ENCODE assay signal across 17 cellular contexts in the genomic region with DNA sequence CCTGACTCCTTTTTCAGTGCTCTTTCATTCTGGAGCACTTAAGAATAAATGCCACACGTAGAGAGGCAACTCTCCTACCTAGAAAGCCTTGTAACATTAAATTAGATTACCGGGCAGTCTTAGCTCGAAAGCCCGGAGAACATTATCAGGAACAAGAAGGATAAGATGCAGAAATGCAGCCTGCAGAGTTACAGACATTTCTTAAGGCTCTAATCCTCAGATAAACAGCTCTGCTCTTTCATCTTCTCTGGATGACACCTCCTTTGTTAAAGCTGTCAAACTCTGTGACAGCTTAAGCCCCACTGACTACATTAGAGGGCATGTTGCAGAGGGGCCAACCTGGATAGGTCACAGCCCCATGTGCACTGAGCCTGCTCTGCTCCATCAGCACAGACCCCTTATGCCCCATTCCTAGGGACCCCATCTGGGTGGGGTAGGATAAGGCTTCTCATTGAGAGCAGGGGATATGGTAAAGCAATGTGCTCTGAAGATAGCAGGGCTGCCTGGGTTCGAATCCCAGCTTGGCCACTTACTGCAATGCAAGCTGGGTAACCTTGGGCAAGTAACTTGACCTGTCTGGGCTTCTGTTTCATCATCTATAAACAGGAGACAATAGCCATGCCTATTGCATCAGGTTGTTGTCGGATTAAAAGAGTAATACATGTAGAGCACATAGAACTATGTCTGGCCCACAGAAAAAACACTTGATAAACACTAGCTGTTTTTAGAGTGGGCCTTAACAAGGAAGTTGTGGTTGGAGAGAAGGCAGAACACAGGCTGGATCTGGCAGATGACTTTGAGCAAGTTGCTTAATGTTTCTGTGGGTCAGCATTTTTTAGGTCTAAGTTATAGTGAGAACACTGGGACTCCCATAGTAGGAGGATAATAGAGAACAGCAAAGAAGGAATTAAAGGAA.
DNase-seq lines count a peak whose midpoint lies in the region; TF ChIP-seq lines count a peak whose summit lies in the region.
"Had no signal": no experiment of that assay in that cellular context is flagged by ENCODE, and none has a peak within 500 bp of the region (broad histone marks: within the 10 kb centered on the region; RNA-seq: fewer than 3 reads in every experiment).

No MANE protein-coding gene starts in this region.

- no peak overlapping the region for H2AFZ ChIP-seq in neural progenitor cell (replicated peaks)

- H4K20me1 ChIP-seq in neural progenitor cell (ENCODE audit: low read depth) = no peaks in the 10 kb centered on the region

- H3K27ac ChIP-seq in neural progenitor cell (no peak overlapping the region), transverse colon (no peak overlapping the region)
- H3K27ac ChIP-seq: ascending aorta, ovary, thoracic aorta had no signal

- in situ Hi-C loops in transverse colon (cut with MboI; ENCODE audit: low pct_ligation_motif_present in 1 of 4, low pct_unique_long_range_greater_than_20kb in 1 of 4, low sequenced_read_pairs in 3 of 4) = no loop called here

- DNase-seq in GDM1 (lab: John Stamatoyannopoulos, UW) (peak; percentile 2), NOMO-1 (lab: John Stamatoyannopoulos, UW; ENCODE audit: unreplicated experiment in 2 of 2) (peak; percentile 73 to 93), foreskin melanocyte (peak; percentile 3), neural progenitor cell (ENCODE audit: low spot score) (peak; percentile 60), transverse colon (no peak), GM10266 (ENCODE audit: extremely low spot score) (no peak), germinal center (ENCODE audit: low spot score) (no peak)
- DNase-seq in activated T-cell treated with anti-CD3 and anti-CD28 coated beads, Interleukin-2, amount 50 U/mL, for 24 hours = no peak
- DNase-seq: activated CD4-positive, alpha-beta T cell treated with anti-CD3 and anti-CD28 coated beads, Interleukin-2, amount 50 U/mL, for 48 hours; activated gamma-delta T cell; DND-41; HFFc6; NCI-H2029; ovary; T1000 had no signal

- H3K36me3 ChIP-seq in neural progenitor cell = no peaks in the 10 kb centered on the region
- no peaks in the 10 kb centered on the region for H3K36me3 ChIP-seq in transverse colon
- H3K36me3 ChIP-seq: ascending aorta, ovary, thoracic aorta had no signal

- TF ChIP-seq CTCF in neural progenitor cell (IDR thresholded peaks at IDR 0.05) = no peak
- TF ChIP-seq CTCF in transverse colon (IDR thresholded peaks at IDR 0.05) = no peak
- no peak for TF ChIP-seq CTCF in GM10266 (IDR thresholded peaks at IDR 0.05; ENCODE audit: control insufficient read depth, insufficient read depth, low read depth, missing control alignments)

- H3K9me3 Mint-ChIP-seq in neural progenitor cell = peaks cover 16% of the 10 kb centered on the region
- H3K9me3 Mint-ChIP-seq in activated T-cell treated with anti-CD3 and anti-CD28 coated beads, Interleukin-2, amount 50 U/mL, for 24 hours = no peaks in the 10 kb centered on the region

- H3K4me3 ChIP-seq in neural progenitor cell (no peak overlapping the region), transverse colon (no peak overlapping the region)
- H3K4me3 ChIP-seq: ascending aorta, ovary, thoracic aorta had no signal

- peak overlapping the region; percentile 35 for H3K4me2 ChIP-seq in neural progenitor cell

- H3K9me3 ChIP-seq in neural progenitor cell (ENCODE audit: low read depth) (no peaks in the 10 kb centered on the region), transverse colon (no peaks in the 10 kb centered on the region)
- H3K9me3 ChIP-seq: ascending aorta, ovary, thoracic aorta had no signal

- TF ChIP-seq EP300 in transverse colon (IDR thresholded peaks at IDR 0.05; ENCODE audit: low read depth) = no peak

- H3K4me3 Mint-ChIP-seq in neural progenitor cell = no peak overlapping the region
- H3K4me3 Mint-ChIP-seq in activated T-cell treated with anti-CD3 and anti-CD28 coated beads, Interleukin-2, amount 50 U/mL, for 24 hours = no peak overlapping the region
- H3K4me3 Mint-ChIP-seq: HFFc6 had no signal

- peaks cover 16% of the 10 kb centered on the region for H3K4me1 Mint-ChIP-seq in neural progenitor cell
- H3K4me1 Mint-ChIP-seq in activated T-cell treated with anti-CD3 and anti-CD28 coated beads, Interleukin-2, amount 50 U/mL, for 24 hours (ENCODE audit: low read depth) = no peaks in the 10 kb centered on the region

- H3K27me3 Mint-ChIP-seq in neural progenitor cell (ENCODE audit: insufficient read depth, low read depth) = peaks cover 11% of the 10 kb centered on the region
- H3K27me3 Mint-ChIP-seq in activated T-cell treated with anti-CD3 and anti-CD28 coated beads, Interleukin-2, amount 50 U/mL, for 24 hours = peaks cover 38% of the 10 kb centered on the region

- peaks cover 5% of the 10 kb centered on the region for H3F3A ChIP-seq in neural progenitor cell (ENCODE audit: low read depth)

- H3K4me1 ChIP-seq in neural progenitor cell (peaks cover 10% of the 10 kb centered on the region), transverse colon (no peaks in the 10 kb centered on the region)
- H3K4me1 ChIP-seq: ascending aorta had no signal

- H3K36me3 Mint-ChIP-seq in neural progenitor cell = no peaks in the 10 kb centered on the region
- no peaks in the 10 kb centered on the region for H3K36me3 Mint-ChIP-seq in activated T-cell treated with anti-CD3 and anti-CD28 coated beads, Interleukin-2, amount 50 U/mL, for 24 hours (ENCODE audit: low read depth)

- H3K9ac ChIP-seq in neural progenitor cell = no peak overlapping the region

- 60 to 68% methylated on average over 6 of the region's 6 CpGs for WGBS in transverse colon (ENCODE audit: low coverage in 1 of 2), 2 donors

- H3K27ac Mint-ChIP-seq in neural progenitor cell = no peak overlapping the region
- no peak overlapping the region for H3K27ac Mint-ChIP-seq in activated T-cell treated with anti-CD3 and anti-CD28 coated beads, Interleukin-2, amount 50 U/mL, for 24 hours
- H3K27ac Mint-ChIP-seq: HFFc6 had no signal

- peaks cover 5% of the 10 kb centered on the region for H3K27me3 ChIP-seq in neural progenitor cell
- peaks cover 12% of the 10 kb centered on the region for H3K27me3 ChIP-seq in transverse colon
- H3K27me3 ChIP-seq: ascending aorta, ovary had no signal

- no peaks in the 10 kb centered on the region for H3K79me2 ChIP-seq in neural progenitor cell (ENCODE audit: low read depth)

- no peak for TF ChIP-seq POLR2A in transverse colon (IDR thresholded peaks at IDR 0.05)

- intact Hi-C loops in transverse colon (cut with DNase I; ENCODE audit: low total_unique reads) = no loop called here

Comparison
In these comparisons a context has a peak if more than half of its experiments do, and no peak if none do; other contexts are left out.
1. DNase-seq: peak in GDM1 (single experiment), NOMO-1 (2 of 2), foreskin melanocyte (single experiment) and neural progenitor cell (single experiment); none in transverse colon (single experiment), activated T-cell treated with anti-CD3 and anti-CD28 coated beads, Interleukin-2, amount 50 U/mL, for 24 hours (single experiment), GM10266 (single experiment) and germinal center (single experiment).